2 cellular contexts compared by ENCODE assay signal in the genomic region with DNA sequence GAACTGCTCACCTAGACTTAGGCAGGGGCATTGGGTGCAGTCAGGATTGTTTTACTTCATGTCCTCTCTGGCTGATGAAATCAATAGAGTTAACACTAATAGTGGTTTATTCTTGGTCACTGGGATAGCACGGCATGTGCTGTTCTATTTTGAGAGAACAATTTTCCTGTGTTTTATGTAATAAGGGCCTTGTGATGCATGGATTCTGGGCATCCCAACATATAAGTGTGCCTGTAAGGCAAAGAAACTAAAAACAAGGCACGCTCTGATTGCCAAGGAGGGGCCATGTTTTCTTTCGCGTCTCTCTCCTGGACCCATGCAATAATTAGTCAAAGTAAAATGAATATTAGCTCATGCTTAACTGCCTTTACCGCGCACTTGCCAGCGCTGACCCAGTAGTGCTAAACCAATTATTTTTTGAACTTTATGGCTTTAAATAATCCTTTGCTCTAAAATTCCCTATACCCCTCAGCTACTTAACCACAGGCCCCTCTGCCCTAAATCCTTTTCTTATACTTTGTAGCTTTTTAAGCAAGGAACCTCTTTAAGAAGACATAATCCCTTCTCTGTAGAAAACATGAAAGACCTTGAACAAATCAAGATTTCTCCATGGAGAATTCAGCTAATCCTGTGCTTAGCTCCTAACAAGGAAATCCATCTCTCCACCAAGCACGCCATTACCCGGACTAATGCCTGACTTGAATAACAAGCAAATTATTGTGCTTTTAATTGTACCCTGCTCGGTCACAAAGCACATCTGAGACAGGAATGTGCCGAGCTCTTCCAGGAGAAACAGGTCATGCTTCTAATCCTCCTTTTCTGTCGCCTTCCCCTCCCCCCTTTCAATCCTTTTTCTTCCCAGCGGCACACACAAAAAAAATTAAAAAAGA.
TF ChIP-seq lines count a peak whose summit lies in the region.

No MANE protein-coding gene starts in this region.

TF ChIP-seq in H1, 55 proteins besides CTCF, POLR2A, EP300 and RAD21 (continued from another document):
- TF ChIP-seq BACH1 (IDR thresholded peaks at IDR 0.05; ENCODE audit: low read length) (no peak), CBX8 (IDR thresholded peaks at IDR 0.05; ENCODE audit: borderline replicate concordance, low read depth, low read length) (no peak), SP4 (IDR thresholded peaks at IDR 0.05; ENCODE audit: low read length) (no peak), RFX5 (IDR thresholded peaks at IDR 0.05; ENCODE audit: borderline replicate concordance, low read depth, low read length) (no peak), SRF (IDR thresholded peaks at IDR 0.05; ENCODE audit: low read depth, low read length) (no peak), ASH2L (IDR thresholded peaks at IDR 0.05; ENCODE audit: low read length) (no peak), RBBP5 (IDR thresholded peaks at IDR 0.05; ENCODE audit: borderline replicate concordance, low read depth, low read length) (no peak), JUND (IDR thresholded peaks at IDR 0.05; ENCODE audit: low read length) (no peak), HDAC6 (IDR thresholded peaks at IDR 0.05; ENCODE audit: low read depth, low read length) (no peak), TBP (IDR thresholded peaks at IDR 0.05; ENCODE audit: low read depth, low read length) (no peak)
- TF ChIP-seq, protein P1, sequence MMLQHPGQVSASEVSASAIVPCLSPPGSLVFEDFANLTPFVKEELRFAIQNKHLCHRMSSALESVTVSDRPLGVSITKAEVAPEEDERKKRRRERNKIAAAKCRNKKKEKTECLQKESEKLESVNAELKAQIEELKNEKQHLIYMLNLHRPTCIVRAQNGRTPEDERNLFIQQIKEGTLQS (IDR thresholded peaks at IDR 0.05; ENCODE audit: insufficient read depth, low read depth, low read length), result no peak

TF ChIP-seq in neural cell, 6 proteins besides CTCF, POLR2A, EP300 and RAD21:
- TF ChIP-seq EZH2 (IDR thresholded peaks at IDR 0.05; ENCODE audit: borderline replicate concordance, insufficient read depth, low read length, poor library complexity, severe bottlenecking) (no peak), TAF1 (IDR thresholded peaks at IDR 0.05; ENCODE audit: low read depth) (no peak), SMC3 (conservative IDR thresholded peaks at IDR 0.05; ENCODE audit: poor library complexity) (no peak), POLR2AphosphoS5 (IDR thresholded peaks at IDR 0.05) (no peak), MXI1 (conservative IDR thresholded peaks at IDR 0.05; ENCODE audit: poor library complexity, severe bottlenecking) (no peak)
- TF ChIP-seq, protein P2, sequence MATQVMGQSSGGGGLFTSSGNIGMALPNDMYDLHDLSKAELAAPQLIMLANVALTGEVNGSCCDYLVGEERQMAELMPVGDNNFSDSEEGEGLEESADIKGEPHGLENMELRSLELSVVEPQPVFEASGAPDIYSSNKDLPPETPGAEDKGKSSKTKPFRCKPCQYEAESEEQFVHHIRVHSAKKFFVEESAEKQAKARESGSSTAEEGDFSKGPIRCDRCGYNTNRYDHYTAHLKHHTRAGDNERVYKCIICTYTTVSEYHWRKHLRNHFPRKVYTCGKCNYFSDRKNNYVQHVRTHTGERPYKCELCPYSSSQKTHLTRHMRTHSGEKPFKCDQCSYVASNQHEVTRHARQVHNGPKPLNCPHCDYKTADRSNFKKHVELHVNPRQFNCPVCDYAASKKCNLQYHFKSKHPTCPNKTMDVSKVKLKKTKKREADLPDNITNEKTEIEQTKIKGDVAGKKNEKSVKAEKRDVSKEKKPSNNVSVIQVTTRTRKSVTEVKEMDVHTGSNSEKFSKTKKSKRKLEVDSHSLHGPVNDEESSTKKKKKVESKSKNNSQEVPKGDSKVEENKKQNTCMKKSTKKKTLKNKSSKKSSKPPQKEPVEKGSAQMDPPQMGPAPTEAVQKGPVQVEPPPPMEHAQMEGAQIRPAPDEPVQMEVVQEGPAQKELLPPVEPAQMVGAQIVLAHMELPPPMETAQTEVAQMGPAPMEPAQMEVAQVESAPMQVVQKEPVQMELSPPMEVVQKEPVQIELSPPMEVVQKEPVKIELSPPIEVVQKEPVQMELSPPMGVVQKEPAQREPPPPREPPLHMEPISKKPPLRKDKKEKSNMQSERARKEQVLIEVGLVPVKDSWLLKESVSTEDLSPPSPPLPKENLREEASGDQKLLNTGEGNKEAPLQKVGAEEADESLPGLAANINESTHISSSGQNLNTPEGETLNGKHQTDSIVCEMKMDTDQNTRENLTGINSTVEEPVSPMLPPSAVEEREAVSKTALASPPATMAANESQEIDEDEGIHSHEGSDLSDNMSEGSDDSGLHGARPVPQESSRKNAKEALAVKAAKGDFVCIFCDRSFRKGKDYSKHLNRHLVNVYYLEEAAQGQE (IDR thresholded peaks at IDR 0.05; ENCODE audit: borderline replicate concordance), result no peak
